ENCODE assay signal across 1 cellular context in the genomic region with DNA sequence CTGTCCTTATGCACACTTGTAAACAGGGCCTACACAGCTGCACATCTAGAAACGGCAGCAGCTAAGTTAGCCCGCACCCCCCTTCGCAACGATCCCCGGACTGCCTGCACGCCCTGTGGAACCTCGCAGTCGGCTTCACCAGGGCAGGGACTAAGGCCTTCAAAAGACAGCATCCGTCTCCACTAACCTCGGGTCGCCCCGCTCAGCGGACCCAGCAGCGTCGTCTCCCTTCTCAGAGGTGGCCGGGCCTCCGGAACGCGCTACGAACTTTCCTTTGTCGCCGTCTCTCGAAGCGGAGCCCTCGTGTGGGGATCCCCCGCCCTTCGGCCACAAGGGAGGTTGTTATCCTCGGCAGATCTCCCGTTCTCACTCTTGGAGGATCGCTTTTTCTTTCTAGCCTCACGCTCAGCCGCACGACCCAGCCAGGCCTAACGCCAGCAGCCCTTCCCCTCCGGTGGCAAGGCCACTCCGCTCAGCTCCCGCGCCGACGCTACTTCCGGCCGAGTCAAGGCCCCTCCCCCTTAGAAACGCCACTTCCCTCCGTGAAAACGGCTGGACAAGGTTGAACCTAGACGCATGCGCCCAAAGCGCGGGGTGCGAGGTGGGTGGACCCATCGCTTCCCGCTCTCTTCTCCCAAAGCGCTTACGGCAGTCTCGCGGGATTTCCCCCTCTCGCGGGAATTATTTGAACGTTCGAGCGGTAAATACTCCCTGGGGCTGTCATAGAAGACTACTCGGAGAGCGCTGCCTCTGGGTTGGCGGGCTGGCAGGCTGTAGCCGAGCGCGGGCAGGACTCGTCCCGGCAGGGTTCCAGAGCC.
TF ChIP-seq lines count a peak whose summit lies in the region.

A gene (minus strand): TSS at position 498 of the 818 bp plus-strand sequence. CDS start 6,616 bp downstream, outside the sequence.
A gene with protein sequence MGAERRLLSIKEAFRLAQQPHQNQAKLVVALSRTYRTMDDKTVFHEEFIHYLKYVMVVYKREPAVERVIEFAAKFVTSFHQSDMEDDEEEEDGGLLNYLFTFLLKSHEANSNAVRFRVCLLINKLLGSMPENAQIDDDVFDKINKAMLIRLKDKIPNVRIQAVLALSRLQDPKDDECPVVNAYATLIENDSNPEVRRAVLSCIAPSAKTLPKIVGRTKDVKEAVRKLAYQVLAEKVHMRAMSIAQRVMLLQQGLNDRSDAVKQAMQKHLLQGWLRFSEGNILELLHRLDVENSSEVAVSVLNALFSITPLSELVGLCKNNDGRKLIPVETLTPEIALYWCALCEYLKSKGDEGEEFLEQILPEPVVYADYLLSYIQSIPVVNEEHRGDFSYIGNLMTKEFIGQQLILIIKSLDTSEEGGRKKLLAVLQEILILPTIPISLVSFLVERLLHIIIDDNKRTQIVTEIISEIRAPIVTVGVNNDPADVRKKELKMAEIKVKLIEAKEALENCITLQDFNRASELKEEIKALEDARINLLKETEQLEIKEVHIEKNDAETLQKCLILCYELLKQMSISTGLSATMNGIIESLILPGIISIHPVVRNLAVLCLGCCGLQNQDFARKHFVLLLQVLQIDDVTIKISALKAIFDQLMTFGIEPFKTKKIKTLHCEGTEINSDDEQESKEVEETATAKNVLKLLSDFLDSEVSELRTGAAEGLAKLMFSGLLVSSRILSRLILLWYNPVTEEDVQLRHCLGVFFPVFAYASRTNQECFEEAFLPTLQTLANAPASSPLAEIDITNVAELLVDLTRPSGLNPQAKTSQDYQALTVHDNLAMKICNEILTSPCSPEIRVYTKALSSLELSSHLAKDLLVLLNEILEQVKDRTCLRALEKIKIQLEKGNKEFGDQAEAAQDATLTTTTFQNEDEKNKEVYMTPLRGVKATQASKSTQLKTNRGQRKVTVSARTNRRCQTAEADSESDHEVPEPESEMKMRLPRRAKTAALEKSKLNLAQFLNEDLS (plus strand): TSS at position 720 of the 818 bp plus-strand sequence. CDS start 99 bp downstream, outside the sequence.

TF ChIP-seq in K562, 482 proteins besides CTCF, POLR2A, EP300 and RAD21 (continued from another document and continues in another):
- TF ChIP-seq TCF3 (CRISPR knock-in tag; IDR thresholded peaks at IDR 0.05) (peak; percentile 9; the same call in 1 of the 2 replicates), NCOA2 (IDR thresholded peaks at IDR 0.05; ENCODE audit: partially characterized antibody in 2 of 2) (no peak), ZFP30 (CRISPR knock-in tag; IDR thresholded peaks at IDR 0.05; ENCODE audit: borderline replicate concordance) (no peak), GTF2A2 (tag; IDR thresholded peaks at IDR 0.05) (no peak), ZC3H4 (CRISPR knock-in tag; IDR thresholded peaks at IDR 0.05; ENCODE audit: borderline replicate concordance) (no peak), HDAC1 (IDR thresholded peaks at IDR 0.05) (peak in 1 of 2 experiments; percentile 92; a peak in 2 of 4 replicates), ZNF764 (CRISPR knock-in tag; IDR thresholded peaks at IDR 0.05; ENCODE audit: low read depth) (no peak), ZNF696 (CRISPR knock-in tag; conservative IDR thresholded peaks at IDR 0.05) (no peak), ILF3 (IDR thresholded peaks at IDR 0.05; ENCODE audit: borderline replicate concordance) (no peak), RBM15 (IDR thresholded peaks at IDR 0.05; ENCODE audit: insufficient read depth, low read length) (no peak), CEBPB (tag; IDR thresholded peaks at IDR 0.05) (no peak), HDAC3 (IDR thresholded peaks at IDR 0.05; ENCODE audit: borderline replicate concordance, partially characterized antibody) (peak; percentile 83), ZBTB8A (IDR thresholded peaks at IDR 0.05; ENCODE audit: partially characterized antibody) (no peak), ZNF431 (CRISPR knock-in tag; IDR thresholded peaks at IDR 0.05) (peak; percentile 94), ZSCAN32 (CRISPR knock-in tag; IDR thresholded peaks at IDR 0.05) (no peak), ZNF644 (tag; IDR thresholded peaks at IDR 0.05; ENCODE audit: low read depth) (no peak), ZNF444 (CRISPR knock-in tag; IDR thresholded peaks at IDR 0.05) (no peak)
- TF ChIP-seq, protein P1, sequence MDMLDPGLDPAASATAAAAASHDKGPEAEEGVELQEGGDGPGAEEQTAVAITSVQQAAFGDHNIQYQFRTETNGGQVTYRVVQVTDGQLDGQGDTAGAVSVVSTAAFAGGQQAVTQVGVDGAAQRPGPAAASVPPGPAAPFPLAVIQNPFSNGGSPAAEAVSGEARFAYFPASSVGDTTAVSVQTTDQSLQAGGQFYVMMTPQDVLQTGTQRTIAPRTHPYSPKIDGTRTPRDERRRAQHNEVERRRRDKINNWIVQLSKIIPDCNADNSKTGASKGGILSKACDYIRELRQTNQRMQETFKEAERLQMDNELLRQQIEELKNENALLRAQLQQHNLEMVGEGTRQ (CRISPR knock-in tag; IDR thresholded peaks at IDR 0.05), result no peak
- TF ChIP-seq, protein P2, sequence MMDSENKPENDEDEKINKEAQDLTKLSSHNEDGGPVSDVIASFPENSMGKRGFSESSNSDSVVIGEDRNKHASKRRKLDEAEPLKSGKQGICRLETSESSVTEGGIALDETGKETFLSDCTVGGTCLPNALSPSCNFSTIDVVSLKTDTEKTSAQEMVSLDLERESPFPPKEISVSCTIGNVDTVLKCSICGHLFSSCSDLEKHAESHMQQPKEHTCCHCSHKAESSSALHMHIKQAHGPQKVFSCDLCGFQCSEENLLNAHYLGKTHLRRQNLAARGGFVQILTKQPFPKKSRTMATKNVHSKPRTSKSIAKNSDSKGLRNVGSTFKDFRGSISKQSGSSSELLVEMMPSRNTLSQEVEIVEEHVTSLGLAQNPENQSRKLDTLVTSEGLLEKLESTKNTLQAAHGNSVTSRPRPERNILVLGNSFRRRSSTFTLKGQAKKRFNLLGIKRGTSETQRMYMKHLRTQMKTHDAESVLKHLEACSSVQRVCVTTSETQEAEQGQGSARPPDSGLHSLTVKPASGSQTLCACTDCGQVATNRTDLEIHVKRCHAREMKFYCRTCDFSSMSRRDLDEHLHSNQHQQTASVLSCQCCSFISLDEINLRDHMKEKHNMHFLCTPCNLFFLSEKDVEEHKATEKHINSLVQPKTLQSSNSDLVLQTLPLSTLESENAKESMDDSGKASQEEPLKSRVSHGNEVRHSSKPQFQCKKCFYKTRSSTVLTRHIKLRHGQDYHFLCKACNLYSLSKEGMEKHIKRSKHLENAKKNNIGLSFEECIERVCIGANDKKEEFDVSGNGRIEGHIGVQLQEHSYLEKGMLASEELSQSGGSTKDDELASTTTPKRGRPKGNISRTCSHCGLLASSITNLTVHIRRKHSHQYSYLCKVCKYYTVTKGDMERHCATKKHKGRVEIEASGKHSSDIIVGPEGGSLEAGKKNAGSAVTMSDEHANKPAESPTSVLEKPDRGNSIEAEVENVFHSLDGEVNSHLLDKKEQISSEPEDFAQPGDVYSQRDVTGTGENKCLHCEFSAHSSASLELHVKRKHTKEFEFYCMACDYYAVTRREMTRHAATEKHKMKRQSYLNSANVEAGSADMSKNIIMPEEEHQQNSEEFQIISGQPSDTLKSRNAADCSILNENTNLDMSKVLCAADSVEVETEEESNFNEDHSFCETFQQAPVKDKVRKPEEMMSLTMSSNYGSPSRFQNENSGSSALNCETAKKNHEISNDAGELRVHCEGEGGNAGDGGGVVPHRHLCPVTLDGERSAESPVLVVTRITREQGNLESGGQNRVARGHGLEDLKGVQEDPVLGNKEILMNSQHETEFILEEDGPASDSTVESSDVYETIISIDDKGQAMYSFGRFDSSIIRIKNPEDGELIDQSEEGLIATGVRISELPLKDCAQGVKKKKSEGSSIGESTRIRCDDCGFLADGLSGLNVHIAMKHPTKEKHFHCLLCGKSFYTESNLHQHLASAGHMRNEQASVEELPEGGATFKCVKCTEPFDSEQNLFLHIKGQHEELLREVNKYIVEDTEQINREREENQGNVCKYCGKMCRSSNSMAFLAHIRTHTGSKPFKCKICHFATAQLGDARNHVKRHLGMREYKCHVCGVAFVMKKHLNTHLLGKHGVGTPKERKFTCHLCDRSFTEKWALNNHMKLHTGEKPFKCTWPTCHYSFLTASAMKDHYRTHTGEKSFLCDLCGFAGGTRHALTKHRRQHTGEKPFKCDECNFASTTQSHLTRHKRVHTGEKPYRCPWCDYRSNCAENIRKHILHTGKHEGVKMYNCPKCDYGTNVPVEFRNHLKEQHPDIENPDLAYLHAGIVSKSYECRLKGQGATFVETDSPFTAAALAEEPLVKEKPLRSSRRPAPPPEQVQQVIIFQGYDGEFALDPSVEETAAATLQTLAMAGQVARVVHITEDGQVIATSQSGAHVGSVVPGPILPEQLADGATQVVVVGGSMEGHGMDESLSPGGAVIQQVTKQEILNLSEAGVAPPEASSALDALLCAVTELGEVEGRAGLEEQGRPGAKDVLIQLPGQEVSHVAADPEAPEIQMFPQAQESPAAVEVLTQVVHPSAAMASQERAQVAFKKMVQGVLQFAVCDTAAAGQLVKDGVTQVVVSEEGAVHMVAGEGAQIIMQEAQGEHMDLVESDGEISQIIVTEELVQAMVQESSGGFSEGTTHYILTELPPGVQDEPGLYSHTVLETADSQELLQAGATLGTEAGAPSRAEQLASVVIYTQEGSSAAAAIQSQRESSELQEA (IDR thresholded peaks at IDR 0.05; ENCODE audit: low read depth), result no peak
- TF ChIP-seq, protein P3, sequence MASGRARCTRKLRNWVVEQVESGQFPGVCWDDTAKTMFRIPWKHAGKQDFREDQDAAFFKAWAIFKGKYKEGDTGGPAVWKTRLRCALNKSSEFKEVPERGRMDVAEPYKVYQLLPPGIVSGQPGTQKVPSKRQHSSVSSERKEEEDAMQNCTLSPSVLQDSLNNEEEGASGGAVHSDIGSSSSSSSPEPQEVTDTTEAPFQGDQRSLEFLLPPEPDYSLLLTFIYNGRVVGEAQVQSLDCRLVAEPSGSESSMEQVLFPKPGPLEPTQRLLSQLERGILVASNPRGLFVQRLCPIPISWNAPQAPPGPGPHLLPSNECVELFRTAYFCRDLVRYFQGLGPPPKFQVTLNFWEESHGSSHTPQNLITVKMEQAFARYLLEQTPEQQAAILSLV (tag; IDR thresholded peaks at IDR 0.05), result no peak
- TF ChIP-seq, protein P4, sequence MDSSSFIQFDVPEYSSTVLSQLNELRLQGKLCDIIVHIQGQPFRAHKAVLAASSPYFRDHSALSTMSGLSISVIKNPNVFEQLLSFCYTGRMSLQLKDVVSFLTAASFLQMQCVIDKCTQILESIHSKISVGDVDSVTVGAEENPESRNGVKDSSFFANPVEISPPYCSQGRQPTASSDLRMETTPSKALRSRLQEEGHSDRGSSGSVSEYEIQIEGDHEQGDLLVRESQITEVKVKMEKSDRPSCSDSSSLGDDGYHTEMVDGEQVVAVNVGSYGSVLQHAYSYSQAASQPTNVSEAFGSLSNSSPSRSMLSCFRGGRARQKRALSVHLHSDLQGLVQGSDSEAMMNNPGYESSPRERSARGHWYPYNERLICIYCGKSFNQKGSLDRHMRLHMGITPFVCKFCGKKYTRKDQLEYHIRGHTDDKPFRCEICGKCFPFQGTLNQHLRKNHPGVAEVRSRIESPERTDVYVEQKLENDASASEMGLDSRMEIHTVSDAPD (CRISPR knock-in tag; IDR thresholded peaks at IDR 0.05), result no peak
- TF ChIP-seq, protein P5, sequence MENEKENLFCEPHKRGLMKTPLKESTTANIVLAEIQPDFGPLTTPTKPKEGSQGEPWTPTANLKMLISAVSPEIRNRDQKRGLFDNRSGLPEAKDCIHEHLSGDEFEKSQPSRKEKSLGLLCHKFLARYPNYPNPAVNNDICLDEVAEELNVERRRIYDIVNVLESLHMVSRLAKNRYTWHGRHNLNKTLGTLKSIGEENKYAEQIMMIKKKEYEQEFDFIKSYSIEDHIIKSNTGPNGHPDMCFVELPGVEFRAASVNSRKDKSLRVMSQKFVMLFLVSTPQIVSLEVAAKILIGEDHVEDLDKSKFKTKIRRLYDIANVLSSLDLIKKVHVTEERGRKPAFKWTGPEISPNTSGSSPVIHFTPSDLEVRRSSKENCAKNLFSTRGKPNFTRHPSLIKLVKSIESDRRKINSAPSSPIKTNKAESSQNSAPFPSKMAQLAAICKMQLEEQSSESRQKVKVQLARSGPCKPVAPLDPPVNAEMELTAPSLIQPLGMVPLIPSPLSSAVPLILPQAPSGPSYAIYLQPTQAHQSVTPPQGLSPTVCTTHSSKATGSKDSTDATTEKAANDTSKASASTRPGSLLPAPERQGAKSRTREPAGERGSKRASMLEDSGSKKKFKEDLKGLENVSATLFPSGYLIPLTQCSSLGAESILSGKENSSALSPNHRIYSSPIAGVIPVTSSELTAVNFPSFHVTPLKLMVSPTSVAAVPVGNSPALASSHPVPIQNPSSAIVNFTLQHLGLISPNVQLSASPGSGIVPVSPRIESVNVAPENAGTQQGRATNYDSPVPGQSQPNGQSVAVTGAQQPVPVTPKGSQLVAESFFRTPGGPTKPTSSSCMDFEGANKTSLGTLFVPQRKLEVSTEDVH (IDR thresholded peaks at IDR 0.05; ENCODE audit: low read depth, partially characterized antibody), result peak; percentile 91
